Comparison of ENCODE assay signal across 31 cellular contexts in genomic region chr20:2164421-2164820, GRCh38.
"Had no signal": no experiment of that assay in that cellular context is flagged by ENCODE, and none has a peak within 500 bp of the region (broad histone marks: within the 10 kb centered on the region; RNA-seq: fewer than 3 reads in every experiment).

No MANE protein-coding gene starts in this region.

- H3K9me3 ChIP-seq: adrenal gland, body of pancreas, breast epithelium had no signal

- H3K36me3 ChIP-seq: adrenal gland, brain microvascular endothelial cell, breast epithelium had no signal

- H3K27me3 ChIP-seq: adrenal gland, body of pancreas, brain microvascular endothelial cell, breast epithelium had no signal

- ATAC-seq: activated CD8-positive, alpha-beta T cell treated with anti-CD3 and anti-CD28 coated beads for 36 hours; activated naive CD4-positive, alpha-beta T cell treated with anti-CD3 and anti-CD28 coated beads, Interleukin-2, amount 50 U/mL, for 72 hours; activated T-cell treated with anti-CD3 and anti-CD28 coated beads, Interleukin-2, amount 50 U/mL, for 4 hours; activated T-cell treated with anti-CD3 and anti-CD28 coated beads, Interleukin-2, amount 50 U/mL, for 72 hours; activated T-helper 17 cell treated with anti-CD3 and anti-CD28 coated beads, Interleukin-2, amount 50 U/mL, for 72 hours; body of pancreas had no signal

- DNase-seq: activated B cell treated with CpG ODN at 0.5 μM for 24 hours; activated CD4-positive, alpha-beta memory T cell treated with anti-CD3 and anti-CD28 coated beads for 36 hours; activated CD4-positive, alpha-beta T cell treated with anti-CD3 and anti-CD28 coated beads for 4 hours; activated CD4-positive, alpha-beta T cell treated with anti-CD3 and anti-CD28 coated beads, Interleukin-2, amount 10 ng/mL, durations not matched to agents 24 days and 14 days; activated CD4-positive, alpha-beta T cell treated with anti-CD3 and anti-CD28 coated beads, Interleukin-2, amount 50 U/mL, for 1 hour; activated CD4-positive, alpha-beta T cell treated with anti-CD3 and anti-CD28 coated beads, Interleukin-2, amount 50 U/mL, for 4 hours; activated CD4-positive, CD25-positive, alpha-beta regulatory T cell treated with anti-CD3 and anti-CD28 coated beads, Interleukin-2, amount 50 U/mL, for 72 hours; activated CD8-positive, alpha-beta memory T cell treated with anti-CD3 and anti-CD28 coated beads, Interleukin-2, amount 50 U/mL, for 4 hours; activated CD8-positive, alpha-beta T cell treated with anti-CD3 and anti-CD28 coated beads for 36 hours; activated gamma-delta T cell treated with Interleukin-2 at 50 U/mL for 16 hours; activated naive CD4-positive, alpha-beta T cell; activated naive CD4-positive, alpha-beta T cell treated with anti-CD3 and anti-CD28 coated beads for 36 hours; activated naive CD4-positive, alpha-beta T cell treated with anti-CD3 and anti-CD28 coated beads, Interleukin-2, amount 50 U/mL, for 16 hours; activated naive CD8-positive, alpha-beta T cell treated with anti-CD3 and anti-CD28 coated beads for 36 hours; activated T-cell treated with anti-CD3 and anti-CD28 coated beads for 4 hours; activated T-cell treated with anti-CD3 and anti-CD28 coated beads, Interleukin-2, amount 50 U/mL, for 1 hour; activated T-cell treated with anti-CD3 and anti-CD28 coated beads, Interleukin-2, amount 50 U/mL, for 4 hours; activated T-cell treated with anti-CD3 and anti-CD28 coated beads, Interleukin-2, amount 50 U/mL, for 72 hours; amniotic stem cell; aorta; body of pancreas; brain microvascular endothelial cell; cerebellar nuclear complex; T-helper 1 cell; T-helper 2 cell; T-helper 9 cell had no signal

- H3K4me1 ChIP-seq: adrenal gland, body of pancreas, breast epithelium had no signal

- H3K4me3 ChIP-seq: adrenal gland, body of pancreas, breast epithelium had no signal

- H3K27ac ChIP-seq: adrenal gland, body of pancreas, brain microvascular endothelial cell, breast epithelium, VCaP had no signal
